15 cellular contexts compared by ENCODE assay signal in genomic region chr2:160419776-160420521, GRCh38.
A peak's percentile ranks its signal among the peaks of the same experiment; 100 is the strongest.
DNase-seq lines count a peak whose midpoint lies in the region; ATAC-seq and TF ChIP-seq lines count a peak whose summit lies in the region.
"Had no signal": no experiment of that assay in that cellular context is flagged by ENCODE, and none has a peak within 500 bp of the region (broad histone marks: within the 10 kb centered on the region; RNA-seq: fewer than 3 reads in every experiment).

No MANE protein-coding gene starts in this region.

- H3K4me3 ChIP-seq in PC-3 (ENCODE audit: low read length) (no peak overlapping the region), fibroblast of mammary gland (ENCODE audit: control insufficient read depth, low read depth, low read length) (no peak overlapping the region), rectal smooth muscle tissue (ENCODE audit: low read length) (no peak overlapping the region)
- H3K4me3 ChIP-seq: esophagus squamous epithelium had no signal

- H3K27ac ChIP-seq in PC-3 (ENCODE audit: low read length): peak overlapping the region; percentile 95
- H3K27ac ChIP-seq in rectal smooth muscle tissue (ENCODE audit: low read depth, low read length): peak overlapping the region; percentile 24

- no peak overlapping the region for H2AFZ ChIP-seq in PC-3 (ENCODE audit: low read length)

- H3K9me2 ChIP-seq in PC-3 (replicated peaks; ENCODE audit: low read length): no peaks in the 10 kb centered on the region

- BruUV-seq in PC-3 (replicated peaks; lab: Mats Ljungman, UMichigan): no TSS peak

- ATAC-seq in PC-3 (no peak), HG02678 (IDR thresholded peaks at IDR 0.05; ENCODE audit: unreplicated experiment) (no peak), HG03097 (IDR thresholded peaks at IDR 0.05; ENCODE audit: low FRiP score, unreplicated experiment) (no peak)

- H3K79me2 ChIP-seq in PC-3 (ENCODE audit: low read length): peaks cover 39% of the 10 kb centered on the region

- no peaks in the 10 kb centered on the region for H3K27me3 ChIP-seq in PC-3 (ENCODE audit: low read length)
- H3K27me3 ChIP-seq in rectal smooth muscle tissue (ENCODE audit: control insufficient read depth, insufficient read depth, low read length): no peaks in the 10 kb centered on the region
- H3K27me3 ChIP-seq: esophagus squamous epithelium had no signal

- H3K4me1 ChIP-seq in PC-3 (ENCODE audit: insufficient read depth, low read length) (peaks cover 64% of the 10 kb centered on the region), rectal smooth muscle tissue (ENCODE audit: control insufficient read depth, insufficient read depth, low read length) (peaks cover 10% of the 10 kb centered on the region)

- DNase-seq in Daoy (ENCODE audit: low read depth) (peak; percentile 51), PC-3 (peak; percentile 35), fibroblast of mammary gland (ENCODE audit: low read depth) (peak; percentile 90), NCI-H524 treated with DMSO at 0.1 percent for 48 hours (lab: John Stamatoyannopoulos, UW) (no peak), C1 segment of cervical spinal cord (lab: John Stamatoyannopoulos, UW) (no peak)
- DNase-seq: anterior cingulate cortex; DMS79 treated with DMSO at 0.1 percent for 48 hours; esophagus squamous epithelium; mesendoderm; NCI-H1417 treated with DMSO at 0.1 percent for 48 hours; stimulated activated CD4-positive, alpha-beta T cell treated with anti-CD3 and anti-CD28 coated beads, Interleukin-12 subunit alpha, Interleukin-12 subunit beta, amount 100 ng/mL, for 4 hours; stimulated activated naive CD4-positive, alpha-beta T cell had no signal

- intact Hi-C loops in PC-3 (cut with micrococcal nuclease): loop anchor here (5.0 kb wide), 5 partner anchors 72 to 572 kb away; partner anchors contain the start of gene RBMS1

- POLR2A ChIA-PET in PC-3 (lab: Charles Lee; ENCODE audit: unreplicated experiment): no interaction called here

- H3K9me3 ChIP-seq in PC-3 (ENCODE audit: low read length): no peaks in the 10 kb centered on the region
- H3K9me3 ChIP-seq: esophagus squamous epithelium had no signal

- no peak for TF ChIP-seq CTCF in PC-3 (conservative IDR thresholded peaks at IDR 0.05; ENCODE audit: low read depth, low read length)
- TF ChIP-seq CTCF in fibroblast of mammary gland (conservative IDR thresholded peaks at IDR 0.05; ENCODE audit: control insufficient read depth, insufficient read depth, low read depth, low read length): no peak

- peak overlapping the region; percentile 15 for H3K4me2 ChIP-seq in PC-3 (ENCODE audit: low read length)

- H4K20me1 ChIP-seq in PC-3 (ENCODE audit: low read length): no peaks in the 10 kb centered on the region

- peaks cover 12% of the 10 kb centered on the region for H3F3A ChIP-seq in PC-3 (ENCODE audit: low read length, unreplicated experiment)

- H3K36me3 ChIP-seq in PC-3 (ENCODE audit: low read depth, low read length) (no peaks in the 10 kb centered on the region), rectal smooth muscle tissue (ENCODE audit: control insufficient read depth, insufficient read depth, low read length) (no peaks in the 10 kb centered on the region)
- H3K36me3 ChIP-seq: esophagus squamous epithelium had no signal

- CTCF ChIA-PET in PC-3 (lab: Charles Lee): no interaction called here

- H3K9ac ChIP-seq in PC-3 (ENCODE audit: low read length): peak overlapping the region; percentile 80
- H3K9ac ChIP-seq in rectal smooth muscle tissue (ENCODE audit: low read length): no peak overlapping the region

Comparison
In these comparisons a context has a peak if more than half of its experiments do, and no peak if none do; other contexts are left out.
1. DNase-seq: peak in Daoy (single experiment), PC-3 (single experiment) and fibroblast of mammary gland (single experiment); none in NCI-H524 treated with DMSO at 0.1 percent for 48 hours (single experiment) and C1 segment of cervical spinal cord (0 of 14).